9 cellular contexts compared by ENCODE assay signal in genomic region chr2:46749042-46749461, GRCh38. TPM values are rescaled to one million over a fixed set of nuclear protein-coding genes. Genes with fewer than 3 reads are reported as not detected.
DNase-seq lines count a peak whose midpoint lies in the region; ATAC-seq, FAIRE-seq and TF ChIP-seq lines count a peak whose summit lies in the region.
"Had no signal": no experiment of that assay in that cellular context is flagged by ENCODE, and none has a peak within 500 bp of the region (broad histone marks: within the 10 kb centered on the region; RNA-seq: fewer than 3 reads in every experiment).

No MANE protein-coding gene starts in this region.

- peaks cover 58% of the 10 kb centered on the region for H3K79me2 ChIP-seq in MM.1S (ENCODE audit: low read length)

- 60% methylated on average over 3 of the region's 3 CpGs for WGBS in A549 (ENCODE audit: missing lambda C conversion rate)

- no peak for TF ChIP-seq POLR2A in A549 (IDR thresholded peaks at IDR 0.05; ENCODE audit: low read length)

- H3K4me3 ChIP-seq in A549 (no peak overlapping the region), HFF-Myc (replicated peaks; ENCODE audit: low read depth, low read length) (no peak overlapping the region), iPS-18a (ENCODE audit: low read length) (no peak overlapping the region), MM.1S (ENCODE audit: low read length) (no peak overlapping the region)

- H3K4me1 ChIP-seq in A549 (peaks cover 71% of the 10 kb centered on the region), iPS-18a (ENCODE audit: control insufficient read depth, low read depth, low read length) (peaks cover 7% of the 10 kb centered on the region), MM.1S (ENCODE audit: low read length) (no peaks in the 10 kb centered on the region)

- DNase-seq in A549 (ENCODE audit: low read depth in 1 of 2, low spot score in 1 of 2) (peak; percentile 47 to 83), HFF-Myc (ENCODE audit: extremely low read depth, low read depth) (peak; percentile 75), amniotic epithelial cell (ENCODE audit: low read depth) (peak; percentile 60), G401 (ENCODE audit: low spot score) (no peak), MM.1S (no peak)
- no peak for DNase-seq in activated CD4-positive, alpha-beta T cell treated with anti-CD3 and anti-CD28 coated beads for 4 hours

- no peak overlapping the region for H2AFZ ChIP-seq in MM.1S (ENCODE audit: low read length)

- FAIRE-seq in A549 (lab: Jason Lieb, UNC) = no peak

- no peaks in the 10 kb centered on the region for H3K9me3 ChIP-seq in A549
- no peaks in the 10 kb centered on the region for H3K9me3 ChIP-seq in iPS-18a (ENCODE audit: control insufficient read depth, low read depth, low read length)
- no peaks in the 10 kb centered on the region for H3K9me3 ChIP-seq in MM.1S (replicated peaks; ENCODE audit: insufficient read depth, low read length)

- TF ChIP-seq EP300 in A549 (IDR thresholded peaks at IDR 0.05) = no peak

- H3F3A ChIP-seq in MM.1S (ENCODE audit: insufficient read depth, low read length) = no peaks in the 10 kb centered on the region

- peak; percentile 92 to 98 for ATAC-seq in A549
- ATAC-seq in GM21825 (IDR thresholded peaks at IDR 0.05; ENCODE audit: unreplicated experiment) = no peak
- ATAC-seq: HCT116 had no signal

- TF ChIP-seq RAD21 in A549 (conservative IDR thresholded peaks at IDR 0.05 in 1 of 2, IDR thresholded peaks at IDR 0.05 in 1 of 2) = no peak

- CTCF ChIA-PET in A549 (lab: Yijun Ruan, JAX) = interaction anchor here (0.6 to 2.7 kb wide), 6 partner anchors 19 to 140 kb away, joined by 3 to 12 read pairs (median 4); no protein-coding TSS in a partner anchor

- no peaks in the 10 kb centered on the region for H4K20me1 ChIP-seq in MM.1S (ENCODE audit: insufficient read depth, low read length)

- no peaks in the 10 kb centered on the region for H3K9me2 ChIP-seq in MM.1S (replicated peaks; ENCODE audit: insufficient read depth, low read length)

- POLR2A ChIA-PET in A549 (lab: Yijun Ruan, JAX) = no interaction called here

- in situ Hi-C loops in G401 (cut with HindIII; ENCODE audit: low sequenced_read_pairs) = no loop called here

- H3K36me3 ChIP-seq in iPS-18a (ENCODE audit: control insufficient read depth, low read depth, low read length) (no peaks in the 10 kb centered on the region), MM.1S (replicated peaks; ENCODE audit: insufficient read depth, low read length) (no peaks in the 10 kb centered on the region)

- H3K27ac ChIP-seq in A549 (peak overlapping the region; percentile 44 to 79), iPS-18a (ENCODE audit: low read length) (peak overlapping the region; percentile 15), MM.1S (ENCODE audit: low read length) (no peak overlapping the region)

- H3K9ac ChIP-seq in iPS-18a (ENCODE audit: low read length) (no peak overlapping the region), MM.1S (ENCODE audit: low read length) (no peak overlapping the region)

- H3K4me2 ChIP-seq in A549 (peak overlapping the region; percentile 74), MM.1S (ENCODE audit: low read depth, low read length) (no peak overlapping the region)

- TF ChIP-seq CTCF in A549 (IDR thresholded peaks at IDR 0.05) (no peak), HFF-Myc (IDR thresholded peaks at IDR 0.05; ENCODE audit: low read depth, low read length, missing control alignments) (no peak), MM.1S (IDR thresholded peaks at IDR 0.05; ENCODE audit: low read length) (no peak)

- H3K27me3 ChIP-seq in iPS-18a (ENCODE audit: control insufficient read depth, insufficient read depth, low read length) (no peaks in the 10 kb centered on the region), MM.1S (replicated peaks; ENCODE audit: insufficient read depth, low read length) (no peaks in the 10 kb centered on the region)

TF ChIP-seq in A549, 52 proteins besides CTCF, POLR2A, EP300 and RAD21:
- TF ChIP-seq KDM5A (IDR thresholded peaks at IDR 0.05) (no peak), RNF2 (IDR thresholded peaks at IDR 0.05; ENCODE audit: borderline replicate concordance, low read depth) (no peak), HMGXB4 (CRISPR knock-in tag; IDR thresholded peaks at IDR 0.05; ENCODE audit: borderline replicate concordance) (no peak), ESRRA (IDR thresholded peaks at IDR 0.05; ENCODE audit: borderline replicate concordance, low read length) (no peak), GATA3 (IDR thresholded peaks at IDR 0.05; ENCODE audit: borderline replicate concordance) (no peak), FOSL2 (IDR thresholded peaks at IDR 0.05) (no peak), FOSL2 (CRISPR knock-in tag; IDR thresholded peaks at IDR 0.05) (peak; percentile 63), PHF8 (IDR thresholded peaks at IDR 0.05; ENCODE audit: borderline replicate concordance, low read depth) (no peak), RARB (CRISPR knock-in tag; IDR thresholded peaks at IDR 0.05) (no peak), MAFK (IDR thresholded peaks at IDR 0.05; ENCODE audit: partially characterized antibody) (peak; percentile 100), HOXB13 (CRISPR knock-in tag; IDR thresholded peaks at IDR 0.05; ENCODE audit: low read depth) (peak; percentile 24; the same call in 1 of the 2 replicates), USF2 (IDR thresholded peaks at IDR 0.05) (peak; percentile 41), ATOH8 (CRISPR knock-in tag; IDR thresholded peaks at IDR 0.05; ENCODE audit: low read depth) (0 out of 2 replicates have a peak, but pooled peaks have one; percentile 3), MAX (IDR thresholded peaks at IDR 0.05) (peak; percentile 56; the same call in 1 of the 2 replicates), RCOR1 (IDR thresholded peaks at IDR 0.05; ENCODE audit: low read depth, low read length) (no peak), POLR2AphosphoS2 (conservative IDR thresholded peaks at IDR 0.05; ENCODE audit: low read length) (no peak), BHLHE40 (IDR thresholded peaks at IDR 0.05; ENCODE audit: low read depth, low read length) (no peak), CEBPB (IDR thresholded peaks at IDR 0.05) (no peak), NFE2L2 (conservative IDR thresholded peaks at IDR 0.05; ENCODE audit: low read length) (peak; percentile 88), ZNF302 (CRISPR knock-in tag; IDR thresholded peaks at IDR 0.05) (no peak), MYC (IDR thresholded peaks at IDR 0.05; ENCODE audit: borderline replicate concordance, low read length) (no peak), CBX8 (IDR thresholded peaks at IDR 0.05) (no peak)

RNA-seq across cellular contexts. Expression of gene SOCS5, which starts 50.0 kb away (rescaled TPM):
- 36.3 and 37.6 TPM in 2 replicates for polyA plus RNA-seq in A549 (2011; rRNA removed)
- 10.2 and 11.9 TPM in 2 replicates for polyA plus RNA-seq in A549 (2012; cell fraction: cytosol; rRNA removed)
- polyA plus RNA-seq in A549 (2012; cell fraction: nucleus; rRNA removed) = 6.6 and 9.4 TPM in 2 replicates
- polyA plus RNA-seq in A549 (2017; fragmentation: RNase III; extraction: RNeasy Plus Mini Kit Qiagen cat#74134 plus additional on column Dnase treatment) = 28.2 to 34.0 TPM (median 32.4 TPM) in 3 replicates
- polyA minus RNA-seq in A549 (2011; rRNA and poly(A)+ RNA removed) = 41.1 and 41.3 TPM in 2 replicates
- 15.6 and 19.8 TPM in 2 replicates for total RNA-seq in G401 (2014; rRNA removed; shearing (Covaris generic))

Comparison
In these comparisons a context has a peak if more than half of its experiments do, and no peak if none do; other contexts are left out.
1. DNase-seq: peak in A549 (2 of 2), HFF-Myc (single experiment) and amniotic epithelial cell (single experiment); none in G401 (single experiment), MM.1S (single experiment) and activated CD4-positive, alpha-beta T cell treated with anti-CD3 and anti-CD28 coated beads for 4 hours (0 of 2).